ENCODE assay signal across 1 cellular context in the genomic region with DNA sequence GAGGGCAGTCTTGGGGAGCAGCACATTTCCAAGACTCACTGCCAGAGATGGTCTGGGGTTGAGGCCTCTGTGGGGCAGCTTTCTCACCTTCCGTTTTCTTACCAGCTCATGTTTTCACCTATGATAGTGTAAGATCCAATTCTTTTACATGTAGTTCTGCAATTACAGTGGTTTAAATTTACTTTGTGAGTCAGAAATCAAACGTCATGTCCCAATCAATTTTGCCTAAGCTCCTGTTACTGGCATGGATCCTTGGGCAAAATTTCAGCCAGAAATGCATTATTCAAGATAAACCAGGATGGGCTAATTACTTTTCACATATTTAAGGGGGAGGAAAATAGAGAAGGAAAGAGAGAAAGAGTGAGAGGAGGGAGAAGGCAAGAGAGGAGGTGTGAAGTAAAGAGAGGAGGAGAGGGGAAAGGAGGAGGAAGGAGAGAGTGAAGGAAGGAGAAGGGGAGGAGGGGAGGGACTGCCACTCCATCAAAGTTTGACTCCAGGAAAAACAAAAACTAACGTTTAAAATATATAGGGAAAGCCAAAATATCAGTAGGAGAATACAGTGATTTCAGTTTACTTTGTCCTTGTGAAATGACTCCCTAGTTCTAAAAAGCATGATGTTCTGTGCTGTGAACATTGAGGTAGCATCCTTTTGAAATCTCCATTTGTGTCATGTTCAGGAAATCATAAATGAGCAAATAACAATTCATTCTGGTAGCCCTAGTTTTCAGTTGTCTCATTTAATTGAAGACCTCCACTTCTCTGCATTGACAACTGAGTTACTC.
TF ChIP-seq lines count a peak whose summit lies in the region.

No MANE protein-coding gene starts in this region.

TF ChIP-seq in GM12878, 131 proteins besides CTCF, POLR2A, EP300 and RAD21:
- TF ChIP-seq JUNB (IDR thresholded peaks at IDR 0.05) (peak; percentile 51; the same call in 1 of the 2 replicates), SUZ12 (IDR thresholded peaks at IDR 0.05; ENCODE audit: unreplicated experiment) (no peak), EZH2 (IDR thresholded peaks at IDR 0.05; ENCODE audit: borderline replicate concordance, control insufficient read depth, low read depth, low read length) (no peak), ATF7 (IDR thresholded peaks at IDR 0.05; ENCODE audit: low read depth) (no peak), ZNF622 (IDR thresholded peaks at IDR 0.05) (no peak), WRNIP1 (IDR thresholded peaks at IDR 0.05; ENCODE audit: borderline replicate concordance, low read depth, low read length) (no peak), NFIC (IDR thresholded peaks at IDR 0.05; ENCODE audit: low read depth, low read length) (0 out of 2 replicates have a peak, but pooled peaks have one; percentile 19), IKZF2 (IDR thresholded peaks at IDR 0.05) (peak; percentile 6 to 38; a peak in 1 of 4 replicates), HDAC6 (IDR thresholded peaks at IDR 0.05; ENCODE audit: unreplicated experiment) (peak; percentile 34), ZNF207 (IDR thresholded peaks at IDR 0.05; ENCODE audit: borderline replicate concordance) (no peak), BCLAF1 (IDR thresholded peaks at IDR 0.05) (no peak)
TF ChIP-seq in GM12878: peak in this region for 4.
